In genomic region chr1:944341-945325, GRCh38 we compare ENCODE assay signal across 14 cellular contexts. TPM values are rescaled to one million over a fixed set of nuclear protein-coding genes. Genes with fewer than 3 reads are reported as not detected.
DNase-seq lines count a peak whose midpoint lies in the region; ATAC-seq, FAIRE-seq and TF ChIP-seq lines count a peak whose summit lies in the region.
"Had no signal": no experiment of that assay in that cellular context is flagged by ENCODE, and none has a peak within 500 bp of the region (broad histone marks: within the 10 kb centered on the region; RNA-seq: fewer than 3 reads in every experiment).

No MANE protein-coding gene starts in this region.

- in situ Hi-C loops in gastrocnemius medialis (cut with MboI; ENCODE audit: low sequenced_read_pairs in 4 of 4): no loop called here

- H3K4me2 ChIP-seq in endothelial cell of umbilical vein (ENCODE audit: insufficient read depth, low read length): no peak overlapping the region

- ATAC-seq in omental fat pad (ENCODE audit: low FRiP score) (peak; percentile 14), gastrocnemius medialis (no peak), HG03280 (IDR thresholded peaks at IDR 0.05; ENCODE audit: unreplicated experiment) (no peak)
- ATAC-seq: activated T-helper 17 cell treated with anti-CD3 and anti-CD28 coated beads, Interleukin-2, amount 50 U/mL, for 72 hours; naive thymus-derived CD4-positive, alpha-beta T cell had no signal

- H3K9ac ChIP-seq in endothelial cell of umbilical vein (replicated peaks; ENCODE audit: extremely low read depth, insufficient read depth, low read length): no peak overlapping the region

- no peaks in the 10 kb centered on the region for H3K9me3 Mint-ChIP-seq in nephron progenitor cell
- H3K9me3 Mint-ChIP-seq: activated B cell treated with CpG ODN at 0.5 μM for 24 hours; activated T-helper 17 cell treated with anti-CD3 and anti-CD28 coated beads, Interleukin-2, amount 50 U/mL, for 72 hours; dendritic cell treated with granulocyte-macrophage colony-stimulating factor and Interleukin-4, amounts not matched to agents 40 ng/mL and 50 ng/mL, for 4 days; naive thymus-derived CD4-positive, alpha-beta T cell had no signal

- H3K4me1 Mint-ChIP-seq in nephron progenitor cell: peaks cover 27% of the 10 kb centered on the region
- H3K4me1 Mint-ChIP-seq: activated T-helper 17 cell treated with anti-CD3 and anti-CD28 coated beads, Interleukin-2, amount 50 U/mL, for 72 hours had no signal

- H3K4me3 ChIP-seq in Peyer's patch: no peak overlapping the region
- no peak overlapping the region for H3K4me3 ChIP-seq in endothelial cell of umbilical vein (replicated peaks in 1 of 3; ENCODE audit: insufficient read depth in 1 of 3, low read depth in 1 of 3, low read length in 3 of 3)
- H3K4me3 ChIP-seq in gastrocnemius medialis: no peak overlapping the region

- H3K36me3 Mint-ChIP-seq in nephron progenitor cell (ENCODE audit: low read depth): peaks cover 29% of the 10 kb centered on the region

- TF ChIP-seq CTCF in Peyer's patch (IDR thresholded peaks at IDR 0.05) (no peak), endothelial cell of umbilical vein (IDR thresholded peaks at IDR 0.05; ENCODE audit: extremely low read depth in 1 of 2, insufficient read depth in 1 of 2, low read depth in 1 of 2, low read length in 2 of 2) (no peak), omental fat pad (IDR thresholded peaks at IDR 0.05) (no peak), gastrocnemius medialis (IDR thresholded peaks at IDR 0.05 in 4 of 5, conservative IDR thresholded peaks at IDR 0.05 in 1 of 5) (no peak), nephron progenitor cell (IDR thresholded peaks at IDR 0.05) (no peak)

- no peak overlapping the region for H3K27ac Mint-ChIP-seq in nephron progenitor cell
- H3K27ac Mint-ChIP-seq: activated B cell treated with CpG ODN at 0.5 μM for 24 hours; activated T-helper 17 cell treated with anti-CD3 and anti-CD28 coated beads, Interleukin-2, amount 50 U/mL, for 72 hours; dendritic cell treated with granulocyte-macrophage colony-stimulating factor and Interleukin-4, amounts not matched to agents 40 ng/mL and 50 ng/mL, for 4 days; naive thymus-derived CD4-positive, alpha-beta T cell had no signal

- H3K27ac ChIP-seq in Peyer's patch (peak overlapping the region in 3 of 4 donors; percentile 4 to 74 (median 70)), endothelial cell of umbilical vein (ENCODE audit: insufficient read depth, low read depth, low read length) (no peak overlapping the region), gastrocnemius medialis (no peak overlapping the region)

- H3K27me3 ChIP-seq in Peyer's patch (peaks cover 0 to 30% of the 10 kb centered on the region in 2 donors), endothelial cell of umbilical vein (ENCODE audit: control insufficient read depth in 2 of 2, insufficient read depth in 2 of 2, low read length in 2 of 2) (peaks cover 7 to 29% of the 10 kb centered on the region in 2 experiments), gastrocnemius medialis (peaks cover 30 to 32% (median 32%) of the 10 kb centered on the region in 3 donors)

- H3K9me3 ChIP-seq in Peyer's patch (no peaks in the 10 kb centered on the region), endothelial cell of umbilical vein (replicated peaks; ENCODE audit: control insufficient read depth, insufficient read depth, low read length) (no peaks in the 10 kb centered on the region), gastrocnemius medialis (no peaks in the 10 kb centered on the region)

- no peaks in the 10 kb centered on the region for H4K20me1 ChIP-seq in endothelial cell of umbilical vein (replicated peaks; ENCODE audit: control insufficient read depth, extremely low read depth, insufficient read depth, low read length)

- H2AFZ ChIP-seq in endothelial cell of umbilical vein (ENCODE audit: low read depth, low read length): no peak overlapping the region

- peaks cover 0 to 47% (median 0%) of the 10 kb centered on the region in 3 donors for H3K36me3 ChIP-seq in Peyer's patch
- H3K36me3 ChIP-seq in endothelial cell of umbilical vein (ENCODE audit: control insufficient read depth in 2 of 2, extremely low read depth in 1 of 2, insufficient read depth in 2 of 2, low read length in 2 of 2): peaks cover 0 to 25% of the 10 kb centered on the region in 2 experiments
- peaks cover 0 to 48% of the 10 kb centered on the region in 2 donors for H3K36me3 ChIP-seq in gastrocnemius medialis

- BruUV-seq in endothelial cell of umbilical vein (replicated peaks; lab: Mats Ljungman, UMichigan): TSS peak; percentile 63

- H3K9me1 ChIP-seq in endothelial cell of umbilical vein (replicated peaks; ENCODE audit: control insufficient read depth, extremely low read depth, insufficient read depth, low read length): no peaks in the 10 kb centered on the region

- H3K79me2 ChIP-seq in endothelial cell of umbilical vein (ENCODE audit: control insufficient read depth, insufficient read depth, low read length): no peaks in the 10 kb centered on the region

- peaks cover 20% of the 10 kb centered on the region for H3K27me3 Mint-ChIP-seq in nephron progenitor cell (ENCODE audit: low read depth, poor library complexity)

- DNase-seq in DMS114 treated with DMSO at 0.1 percent for 48 hours (lab: John Stamatoyannopoulos, UW; ENCODE audit: unreplicated experiment) (peak; percentile 30), Peyer's patch (no peak), endothelial cell of umbilical vein (ENCODE audit: low read depth, low spot score) (no peak), omental fat pad (ENCODE audit: low spot score) (no peak), gastrocnemius medialis (no peak), nephron progenitor cell (no peak), COR-L47 (lab: John Stamatoyannopoulos, UW) (no peak)
- DNase-seq: activated B cell treated with CpG ODN at 0.5 μM for 24 hours; naive thymus-derived CD4-positive, alpha-beta T cell; stimulated activated CD4-positive, alpha-beta T cell treated with anti-CD3 and anti-CD28 coated beads, Interleukin-2, amount 100 ng/mL, for 48 hours had no signal

- H3K4me3 Mint-ChIP-seq in nephron progenitor cell: no peak overlapping the region
- H3K4me3 Mint-ChIP-seq: activated B cell treated with CpG ODN at 0.5 μM for 24 hours; activated T-helper 17 cell treated with anti-CD3 and anti-CD28 coated beads, Interleukin-2, amount 50 U/mL, for 72 hours; dendritic cell treated with granulocyte-macrophage colony-stimulating factor and Interleukin-4, amounts not matched to agents 40 ng/mL and 50 ng/mL, for 4 days had no signal

- FAIRE-seq in endothelial cell of umbilical vein (lab: Jason Lieb, UNC): no peak

- H3K4me1 ChIP-seq in Peyer's patch (peaks cover 5 to 40% (median 27%) of the 10 kb centered on the region in 4 donors), endothelial cell of umbilical vein (ENCODE audit: control insufficient read depth, extremely low read depth, insufficient read depth, low read length) (peaks cover 12% of the 10 kb centered on the region), gastrocnemius medialis (peaks cover 9 to 20% of the 10 kb centered on the region in 2 donors)

- TF ChIP-seq POLR2A in Peyer's patch (IDR thresholded peaks at IDR 0.05) (no peak), endothelial cell of umbilical vein (IDR thresholded peaks at IDR 0.05; ENCODE audit: low read depth, low read length) (no peak), gastrocnemius medialis (IDR thresholded peaks at IDR 0.05) (no peak)

- dilution Hi-C loops in endothelial cell of umbilical vein (cut with MboI; ENCODE audit: extremely low pct_ligation_motif_present, low sequenced_read_pairs): no loop called here

- intact Hi-C loops in endothelial cell of umbilical vein (cut with micrococcal nuclease): no loop called here
- intact Hi-C loops in gastrocnemius medialis (cut with DNase I; ENCODE audit: low total_unique reads): no loop called here

- POLR2A ChIA-PET in endothelial cell of umbilical vein (lab: Charles Lee): no interaction called here

- CTCF ChIA-PET in endothelial cell of umbilical vein (lab: Charles Lee): interaction anchor here (1.1 to 1.6 kb wide), 2 partner anchors 15 to 75 kb away, joined by 3 to 7 read pairs; partner anchors contain the start of gene NOC2L

RNA-seq across cellular contexts. Expression of gene NOC2L, which starts 14.4 kb away (rescaled TPM):
- 10 to 100 TPM; 18.2 to 58.6 (median 39.9) TPM for total RNA-seq in Peyer's patch
- 87.9 and 88.6 TPM in 2 replicates for total RNA-seq in endothelial cell of umbilical vein
- polyA plus RNA-seq in endothelial cell of umbilical vein: 50.7 and 55.3 TPM in 2 replicates
- 46.6 and 47.6 TPM in 2 replicates for polyA plus RNA-seq in endothelial cell of umbilical vein (2011; cell fraction: cytosol; rRNA removed)
- 70.2 and 76.7 TPM in 2 replicates for polyA plus RNA-seq in endothelial cell of umbilical vein (2011; cell fraction: nucleus; rRNA removed)
- polyA plus RNA-seq in endothelial cell of umbilical vein (2012): 51.8 and 64.1 TPM in 2 replicates
- polyA minus RNA-seq in endothelial cell of umbilical vein: 44.7 and 56.9 TPM in 2 replicates
- 112 TPM for polyA minus RNA-seq in endothelial cell of umbilical vein (2011; cell fraction: cytosol; rRNA and poly(A)+ RNA removed)
- 16.9 and 22.7 TPM in 2 replicates for polyA minus RNA-seq in endothelial cell of umbilical vein (2011; cell fraction: nucleus; rRNA and poly(A)+ RNA removed)
- 10 to 100 TPM; 29.2 to 63.5 (median 31.3) TPM for total RNA-seq in omental fat pad
- 100 to 1,000 TPM in 1 of 4 donors, 10 to 100 TPM in 3; 47.4 to 115 (median 74.2) TPM for total RNA-seq in gastrocnemius medialis

RNA-seq across cellular contexts. Expression of gene KLHL17, which starts 15.8 kb away (rescaled TPM):
- 10 to 100 TPM; 14.9 to 17.0 (median 15.8) TPM for total RNA-seq in Peyer's patch
- 28.6 and 30.1 TPM in 2 replicates for total RNA-seq in endothelial cell of umbilical vein
- 27.0 and 39.9 TPM in 2 replicates for polyA plus RNA-seq in endothelial cell of umbilical vein
- polyA plus RNA-seq in endothelial cell of umbilical vein (2011; cell fraction: cytosol; rRNA removed): 4.6 and 7.5 TPM in 2 replicates
- polyA plus RNA-seq in endothelial cell of umbilical vein (2011; cell fraction: nucleus; rRNA removed): 234 and 278 TPM in 2 replicates
- 13.4 and 19.9 TPM in 2 replicates for polyA plus RNA-seq in endothelial cell of umbilical vein (2012)
- polyA minus RNA-seq in endothelial cell of umbilical vein: 5.7 and 14.3 TPM in 2 replicates
- 7.4 TPM for polyA minus RNA-seq in endothelial cell of umbilical vein (2011; cell fraction: cytosol; rRNA and poly(A)+ RNA removed)
- 21.7 and 35.5 TPM in 2 replicates for polyA minus RNA-seq in endothelial cell of umbilical vein (2011; cell fraction: nucleus; rRNA and poly(A)+ RNA removed)
- total RNA-seq in omental fat pad: 1 to 10 TPM; 3.4 to 6.8 (median 6.2) TPM
- 1 to 10 TPM; 1.3 to 5.7 (median 2.3) TPM for total RNA-seq in gastrocnemius medialis

RNA-seq across cellular contexts. Expression of gene SAMD11, which starts 20.9 kb away (rescaled TPM):
- total RNA-seq in Peyer's patch: 1 to 10 TPM; 1.1 to 5.0 (median 2.2) TPM
- total RNA-seq in endothelial cell of umbilical vein: not detected in 2 replicates
- 0.08 TPM in 1 of 2 replicates, not detected in the other for polyA plus RNA-seq in endothelial cell of umbilical vein
- polyA plus RNA-seq in endothelial cell of umbilical vein (2011; cell fraction: cytosol; rRNA removed): 0.13 TPM in 1 of 2 replicates, not detected in the other
- polyA plus RNA-seq in endothelial cell of umbilical vein (2011; cell fraction: nucleus; rRNA removed): 0.07 TPM in 1 of 2 replicates, not detected in the other
- polyA plus RNA-seq in endothelial cell of umbilical vein (2012): not detected in 2 replicates
- not detected in 2 replicates for polyA minus RNA-seq in endothelial cell of umbilical vein
- polyA minus RNA-seq in endothelial cell of umbilical vein (2011; cell fraction: cytosol; rRNA and poly(A)+ RNA removed): 73.0 TPM
- 0.67 and 0.72 TPM in 2 replicates for polyA minus RNA-seq in endothelial cell of umbilical vein (2011; cell fraction: nucleus; rRNA and poly(A)+ RNA removed)
- total RNA-seq in omental fat pad: 1 to 10 TPM in 3 of 4 donors, under 1 TPM in 1; 0.96 to 7.7 (median 1.3) TPM
- total RNA-seq in gastrocnemius medialis: under 1 TPM in 2 of 4 donors, not detected in 2; 0.17 to 0.38 TPM
- total RNA-seq: activated B cell treated with CpG ODN at 0.5 μM for 24 hours; activated T-helper 17 cell treated with anti-CD3 and anti-CD28 coated beads, Interleukin-2, amount 50 U/mL, for 72 hours; naive thymus-derived CD4-positive, alpha-beta T cell had no signal

RNA-seq across cellular contexts. Expression of gene PLEKHN1, which starts 21.6 kb away (rescaled TPM):
- total RNA-seq in Peyer's patch: under 1 TPM in 3 of 4 donors, not detected in 1; 0.40 to 0.83 (median 0.47) TPM
- total RNA-seq in endothelial cell of umbilical vein: 0.48 and 0.88 TPM in 2 replicates
- 0.29 and 0.35 TPM in 2 replicates for polyA plus RNA-seq in endothelial cell of umbilical vein
- polyA plus RNA-seq in endothelial cell of umbilical vein (2011; cell fraction: cytosol; rRNA removed): 0.13 and 0.14 TPM in 2 replicates
- polyA plus RNA-seq in endothelial cell of umbilical vein (2011; cell fraction: nucleus; rRNA removed): 1.0 and 1.3 TPM in 2 replicates
- polyA plus RNA-seq in endothelial cell of umbilical vein (2012): 0.72 and 1.6 TPM in 2 replicates
- polyA minus RNA-seq in endothelial cell of umbilical vein: 0.27 TPM in 1 of 2 replicates, not detected in the other
- 0.51 TPM for polyA minus RNA-seq in endothelial cell of umbilical vein (2011; cell fraction: cytosol; rRNA and poly(A)+ RNA removed)
- 0.48 TPM in 1 of 2 replicates, not detected in the other for polyA minus RNA-seq in endothelial cell of umbilical vein (2011; cell fraction: nucleus; rRNA and poly(A)+ RNA removed)
- under 1 TPM in 3 of 4 donors, not detected in 1; 0.19 to 0.48 (median 0.25) TPM for total RNA-seq in omental fat pad
- total RNA-seq in gastrocnemius medialis: under 1 TPM in 1 of 4 donors, not detected in 3; 0.23 TPM
- total RNA-seq: temporal lobe had no signal

RNA-seq across cellular contexts. Expression of gene PERM1, which starts 37.3 kb away (rescaled TPM):
- total RNA-seq in Peyer's patch: under 1 TPM in 1 of 4 donors, not detected in 3; 0.35 TPM
- total RNA-seq in endothelial cell of umbilical vein: not detected in 2 replicates
- polyA plus RNA-seq in endothelial cell of umbilical vein: not detected in 2 replicates
- polyA plus RNA-seq in endothelial cell of umbilical vein (2011; cell fraction: cytosol; rRNA removed): not detected in 2 replicates
- polyA plus RNA-seq in endothelial cell of umbilical vein (2011; cell fraction: nucleus; rRNA removed): not detected in 2 replicates
- polyA plus RNA-seq in endothelial cell of umbilical vein (2012): 0.46 and 0.52 TPM in 2 replicates
- 0.13 TPM in 1 of 2 replicates, not detected in the other for polyA minus RNA-seq in endothelial cell of umbilical vein
- not detected for polyA minus RNA-seq in endothelial cell of umbilical vein (2011; cell fraction: cytosol; rRNA and poly(A)+ RNA removed)
- not detected in 2 replicates for polyA minus RNA-seq in endothelial cell of umbilical vein (2011; cell fraction: nucleus; rRNA and poly(A)+ RNA removed)
- total RNA-seq in omental fat pad: 1 to 10 TPM in 1 of 4 donors, under 1 TPM in 1, not detected in 2; 0.36 to 1.4 TPM
- 100 to 1,000 TPM in 2 of 4 donors, 10 to 100 TPM in 2; 38.9 to 218 (median 98.8) TPM for total RNA-seq in gastrocnemius medialis
- total RNA-seq: activated B cell treated with CpG ODN at 0.5 μM for 24 hours; activated T-helper 17 cell treated with anti-CD3 and anti-CD28 coated beads, Interleukin-2, amount 50 U/mL, for 72 hours; naive thymus-derived CD4-positive, alpha-beta T cell had no signal
- polyA plus RNA-seq: naive thymus-derived CD4-positive, alpha-beta T cell had no signal

Comparison
In these comparisons a context has a peak if more than half of its experiments do, and no peak if none do; other contexts are left out.
1. H3K27ac ChIP-seq: peak in Peyer's patch (3 of 4); none in endothelial cell of umbilical vein (single experiment) and gastrocnemius medialis (0 of 4).